ENCODE assay signal across 11 cellular contexts in the genomic region with DNA sequence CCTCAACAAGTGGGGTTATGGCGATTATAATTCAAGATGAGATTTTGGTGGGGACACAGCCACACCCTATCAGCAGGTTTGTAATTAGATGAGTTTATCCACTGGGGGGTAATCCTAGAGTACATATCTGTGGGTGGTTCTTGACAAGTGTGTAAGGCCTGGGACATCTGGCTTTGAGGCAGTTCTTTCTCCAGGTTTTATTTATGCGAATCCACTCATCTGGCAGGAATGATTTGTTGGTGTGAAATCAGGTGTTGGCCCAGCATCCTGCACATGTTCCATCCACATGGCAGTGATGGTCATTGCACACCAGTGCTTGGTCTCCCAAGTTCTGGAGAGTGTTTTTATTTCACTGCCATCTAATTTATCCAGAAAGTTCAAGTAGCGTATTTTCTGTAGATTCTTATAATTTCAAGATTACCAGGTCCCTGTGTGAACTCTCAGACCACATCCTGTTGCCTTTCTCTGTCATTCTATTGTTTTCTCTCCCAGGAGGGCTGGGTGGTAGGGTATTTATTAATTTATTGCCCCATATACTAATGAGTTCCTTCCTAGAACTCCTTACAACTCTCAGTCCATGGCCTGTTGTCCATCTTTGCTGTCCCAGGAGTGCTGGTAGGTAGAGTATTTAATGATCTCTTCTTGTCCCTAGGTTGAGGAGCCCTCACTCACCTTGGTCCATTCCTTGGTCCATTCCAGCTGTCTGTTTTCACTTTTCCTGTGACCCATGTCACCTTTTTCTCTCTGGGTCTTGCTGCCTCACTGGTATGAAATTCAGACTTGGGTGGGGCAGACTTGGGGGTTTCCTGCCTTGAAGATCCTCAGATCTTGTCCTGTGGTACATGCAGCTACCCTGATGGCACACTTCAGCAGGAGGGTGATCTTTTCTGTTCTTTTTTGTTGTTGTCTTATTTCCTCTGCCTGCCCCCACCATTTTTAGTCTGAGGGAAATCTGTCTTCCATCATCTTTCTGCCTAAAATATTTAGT. TPM values are rescaled to one million over a fixed set of nuclear protein-coding genes. Genes with fewer than 3 reads are reported as not detected.
DNase-seq lines count a peak whose midpoint lies in the region; ATAC-seq and TF ChIP-seq lines count a peak whose summit lies in the region.
"Had no signal": no experiment of that assay in that cellular context is flagged by ENCODE, and none has a peak within 500 bp of the region (broad histone marks: within the 10 kb centered on the region; RNA-seq: fewer than 3 reads in every experiment).

No MANE protein-coding gene starts in this region.

- intact Hi-C loops in activated CD4-positive, alpha-beta T cell treated with anti-CD3 and anti-CD28 coated beads, Interleukin-2, amount 10 ng/mL, durations not matched to agents 24 days and 14 days (cut with micrococcal nuclease), result no loop called here
- intact Hi-C loops in uterus (cut with DNase I; ENCODE audit: low total_unique reads), result no loop called here

- no peak for TF ChIP-seq CTCF in uterus (IDR thresholded peaks at IDR 0.05)

- POLR2A ChIA-PET in activated CD8-positive, alpha-beta T cell treated with anti-CD3 and anti-CD28 coated beads, Interleukin-2, amount 10 ng/mL, durations not matched to agents 7 days and 5 days (lab: Charles Lee), result interaction anchor here (0.9 to 1.5 kb wide), 3 partner anchors 10 to 101 kb away, joined by 3 to 9 read pairs (median 4); partner anchors contain the start of gene RALA

- H3K27me3 Mint-ChIP-seq in activated CD4-positive, alpha-beta T cell treated with anti-CD3 and anti-CD28 coated beads, Interleukin-2, amount 10 ng/mL, durations not matched to agents 24 days and 14 days, result no peaks in the 10 kb centered on the region
- no peaks in the 10 kb centered on the region for H3K27me3 Mint-ChIP-seq in activated CD8-positive, alpha-beta T cell treated with anti-CD3 and anti-CD28 coated beads, Interleukin-2, amount 10 ng/mL, durations not matched to agents 7 days and 5 days (ENCODE audit: low read depth)
- H3K27me3 Mint-ChIP-seq in natural killer cell treated with Interleukin-12 subunit alpha and Interleukin-12 subunit beta and Interleukin-15 and Interleukin-18, amount 100 ng/mL, for 72 hours, result no peaks in the 10 kb centered on the region
- no peaks in the 10 kb centered on the region for H3K27me3 Mint-ChIP-seq in stimulated activated naive B cell treated with anti-CD40 and anti-IgM and Interleukin-4, amounts not matched to agents 10 μg/mL and 1 μg/mL and 100 μg/mL, for 72 hours

- peak overlapping the region; percentile 58 for H3K4me3 Mint-ChIP-seq in activated CD4-positive, alpha-beta T cell treated with anti-CD3 and anti-CD28 coated beads, Interleukin-2, amount 10 ng/mL, durations not matched to agents 24 days and 14 days
- H3K4me3 Mint-ChIP-seq in activated CD8-positive, alpha-beta T cell treated with anti-CD3 and anti-CD28 coated beads, Interleukin-2, amount 10 ng/mL, durations not matched to agents 7 days and 5 days, result peak overlapping the region; percentile 43
- peak overlapping the region; percentile 34 for H3K4me3 Mint-ChIP-seq in natural killer cell treated with Interleukin-12 subunit alpha and Interleukin-12 subunit beta and Interleukin-15 and Interleukin-18, amount 100 ng/mL, for 72 hours
- no peak overlapping the region for H3K4me3 Mint-ChIP-seq in stimulated activated naive B cell treated with anti-CD40 and anti-IgM and Interleukin-4, amounts not matched to agents 10 μg/mL and 1 μg/mL and 100 μg/mL, for 72 hours

- DNase-seq in activated CD4-positive, alpha-beta T cell treated with anti-CD3 and anti-CD28 coated beads, Interleukin-2, amount 10 ng/mL, durations not matched to agents 24 days and 14 days, result peak; percentile 72
- DNase-seq in activated CD4-positive, alpha-beta T cell treated with anti-CD3 and anti-CD28 coated beads, Interleukin-2, amount 50 U/mL, for 48 hours, result no peak
- peak; percentile 54 for DNase-seq in activated CD8-positive, alpha-beta T cell treated with anti-CD3 and anti-CD28 coated beads, Interleukin-2, amount 10 ng/mL, durations not matched to agents 7 days and 5 days
- DNase-seq in natural killer cell treated with Interleukin-12 subunit alpha and Interleukin-12 subunit beta and Interleukin-15 and Interleukin-18, amount 100 ng/mL, for 72 hours (ENCODE audit: low spot score), result no peak
- DNase-seq in uterus (no peak), NCI-H774 (lab: John Stamatoyannopoulos, UW) (no peak)
- no peak for DNase-seq in stimulated activated naive B cell treated with anti-CD40 and anti-IgM and Interleukin-4, amounts not matched to agents 10 μg/mL and 1 μg/mL and 100 μg/mL, for 72 hours
- DNase-seq: MV-4-11, occipital lobe had no signal

- H3K36me3 Mint-ChIP-seq in activated CD4-positive, alpha-beta T cell treated with anti-CD3 and anti-CD28 coated beads, Interleukin-2, amount 10 ng/mL, durations not matched to agents 24 days and 14 days (ENCODE audit: low read depth), result peaks cover 65% of the 10 kb centered on the region
- peaks cover 72% of the 10 kb centered on the region for H3K36me3 Mint-ChIP-seq in activated CD8-positive, alpha-beta T cell treated with anti-CD3 and anti-CD28 coated beads, Interleukin-2, amount 10 ng/mL, durations not matched to agents 7 days and 5 days (ENCODE audit: low read depth)
- H3K36me3 Mint-ChIP-seq in natural killer cell treated with Interleukin-12 subunit alpha and Interleukin-12 subunit beta and Interleukin-15 and Interleukin-18, amount 100 ng/mL, for 72 hours, result peaks cover 14% of the 10 kb centered on the region
- H3K36me3 Mint-ChIP-seq in stimulated activated naive B cell treated with anti-CD40 and anti-IgM and Interleukin-4, amounts not matched to agents 10 μg/mL and 1 μg/mL and 100 μg/mL, for 72 hours, result peaks cover 50 to 63% of the 10 kb centered on the region in 2 donors

- no peaks in the 10 kb centered on the region for H3K27me3 ChIP-seq in uterus

- TF ChIP-seq POLR2A in uterus (IDR thresholded peaks at IDR 0.05), result no peak

- no peak overlapping the region for H3K4me3 ChIP-seq in uterus
- H3K4me3 ChIP-seq: PC-9 had no signal

- no peaks in the 10 kb centered on the region for H3K36me3 ChIP-seq in uterus

- CTCF ChIA-PET in activated CD8-positive, alpha-beta T cell treated with anti-CD3 and anti-CD28 coated beads, Interleukin-2, amount 10 ng/mL, durations not matched to agents 7 days and 5 days (lab: Charles Lee), result interaction anchor here (1.0 to 2.0 kb wide), 4 partner anchors 52 to 112 kb away, joined by 3 to 6 read pairs (median 4); no protein-coding TSS in a partner anchor

- H3K9me3 ChIP-seq in uterus, result no peaks in the 10 kb centered on the region

- peak; percentile 53 for ATAC-seq in HG03095 (IDR thresholded peaks at IDR 0.05; ENCODE audit: unreplicated experiment)
- peak; percentile 76 for ATAC-seq in activated CD8-positive, alpha-beta T cell treated with anti-CD3 and anti-CD28 coated beads, Interleukin-2, amount 10 ng/mL, durations not matched to agents 7 days and 5 days
- ATAC-seq in natural killer cell treated with Interleukin-12 subunit alpha and Interleukin-12 subunit beta and Interleukin-15 and Interleukin-18, amount 100 ng/mL, for 72 hours, result peak; percentile 11 to 51
- no peak for ATAC-seq in stimulated activated naive B cell treated with anti-CD40 and anti-IgM and Interleukin-4, amounts not matched to agents 10 μg/mL and 1 μg/mL and 100 μg/mL, for 72 hours (replicated peaks)

- H3K9me3 Mint-ChIP-seq in activated CD4-positive, alpha-beta T cell treated with anti-CD3 and anti-CD28 coated beads, Interleukin-2, amount 10 ng/mL, durations not matched to agents 24 days and 14 days, result peaks cover 14% of the 10 kb centered on the region
- H3K9me3 Mint-ChIP-seq in activated CD8-positive, alpha-beta T cell treated with anti-CD3 and anti-CD28 coated beads, Interleukin-2, amount 10 ng/mL, durations not matched to agents 7 days and 5 days (ENCODE audit: insufficient read depth), result no peaks in the 10 kb centered on the region
- H3K9me3 Mint-ChIP-seq in natural killer cell treated with Interleukin-12 subunit alpha and Interleukin-12 subunit beta and Interleukin-15 and Interleukin-18, amount 100 ng/mL, for 72 hours, result no peaks in the 10 kb centered on the region
- H3K9me3 Mint-ChIP-seq in stimulated activated naive B cell treated with anti-CD40 and anti-IgM and Interleukin-4, amounts not matched to agents 10 μg/mL and 1 μg/mL and 100 μg/mL, for 72 hours, result peaks cover 0 to 5% of the 10 kb centered on the region in 2 donors

- peaks cover 56% of the 10 kb centered on the region for H3K4me1 Mint-ChIP-seq in activated CD4-positive, alpha-beta T cell treated with anti-CD3 and anti-CD28 coated beads, Interleukin-2, amount 10 ng/mL, durations not matched to agents 24 days and 14 days
- H3K4me1 Mint-ChIP-seq in activated CD8-positive, alpha-beta T cell treated with anti-CD3 and anti-CD28 coated beads, Interleukin-2, amount 10 ng/mL, durations not matched to agents 7 days and 5 days (ENCODE audit: low read depth), result peaks cover 64% of the 10 kb centered on the region
- H3K4me1 Mint-ChIP-seq in natural killer cell treated with Interleukin-12 subunit alpha and Interleukin-12 subunit beta and Interleukin-15 and Interleukin-18, amount 100 ng/mL, for 72 hours (ENCODE audit: low read depth in 2 of 2), result peaks cover 44 to 48% of the 10 kb centered on the region in 2 donors
- peaks cover 29 to 56% of the 10 kb centered on the region in 2 donors for H3K4me1 Mint-ChIP-seq in stimulated activated naive B cell treated with anti-CD40 and anti-IgM and Interleukin-4, amounts not matched to agents 10 μg/mL and 1 μg/mL and 100 μg/mL, for 72 hours

- no peaks in the 10 kb centered on the region for H3K4me1 ChIP-seq in uterus

- peak overlapping the region; percentile 77 for H3K27ac Mint-ChIP-seq in activated CD4-positive, alpha-beta T cell treated with anti-CD3 and anti-CD28 coated beads, Interleukin-2, amount 10 ng/mL, durations not matched to agents 24 days and 14 days
- peak overlapping the region; percentile 87 for H3K27ac Mint-ChIP-seq in activated CD8-positive, alpha-beta T cell treated with anti-CD3 and anti-CD28 coated beads, Interleukin-2, amount 10 ng/mL, durations not matched to agents 7 days and 5 days
- H3K27ac Mint-ChIP-seq in natural killer cell treated with Interleukin-12 subunit alpha and Interleukin-12 subunit beta and Interleukin-15 and Interleukin-18, amount 100 ng/mL, for 72 hours, result peak overlapping the region; percentile 38 to 90
- no peak overlapping the region for H3K27ac Mint-ChIP-seq in stimulated activated naive B cell treated with anti-CD40 and anti-IgM and Interleukin-4, amounts not matched to agents 10 μg/mL and 1 μg/mL and 100 μg/mL, for 72 hours

- no peak overlapping the region for H3K27ac ChIP-seq in uterus
- H3K27ac ChIP-seq: PC-9 had no signal

RNA-seq across cellular contexts. Expression of gene RALA, which starts 10.5 kb away (rescaled TPM):
- 35.5 and 37.0 TPM in 2 replicates for total RNA-seq in activated CD4-positive, alpha-beta T cell treated with anti-CD3 and anti-CD28 coated beads, Interleukin-2, amount 10 ng/mL, durations not matched to agents 24 days and 14 days
- 10 to 100 TPM; 32.2 to 33.9 TPM for total RNA-seq in activated CD8-positive, alpha-beta T cell treated with anti-CD3 and anti-CD28 coated beads, Interleukin-2, amount 10 ng/mL, durations not matched to agents 7 days and 5 days
- total RNA-seq in natural killer cell treated with Interleukin-12 subunit alpha and Interleukin-12 subunit beta and Interleukin-15 and Interleukin-18, amount 100 ng/mL, for 72 hours, result 10 to 100 TPM; 22.0 to 28.6 TPM
- total RNA-seq in uterus, result 10 to 100 TPM in 3 of 4 donors, 1 to 10 TPM in 1; 7.4 to 31.1 (median 17.6) TPM

Comparison
In these comparisons a context has a peak if more than half of its experiments do, and no peak if none do; other contexts are left out.
1. DNase-seq: peak in activated CD4-positive, alpha-beta T cell treated with anti-CD3 and anti-CD28 coated beads, Interleukin-2, amount 10 ng/mL, durations not matched to agents 24 days and 14 days (single experiment) and activated CD8-positive, alpha-beta T cell treated with anti-CD3 and anti-CD28 coated beads, Interleukin-2, amount 10 ng/mL, durations not matched to agents 7 days and 5 days (single experiment); none in activated CD4-positive, alpha-beta T cell treated with anti-CD3 and anti-CD28 coated beads, Interleukin-2, amount 50 U/mL, for 48 hours (0 of 2), natural killer cell treated with Interleukin-12 subunit alpha and Interleukin-12 subunit beta and Interleukin-15 and Interleukin-18, amount 100 ng/mL, for 72 hours (single experiment), uterus (0 of 2), stimulated activated naive B cell treated with anti-CD40 and anti-IgM and Interleukin-4, amounts not matched to agents 10 μg/mL and 1 μg/mL and 100 μg/mL, for 72 hours (single experiment) and NCI-H774 (single experiment).
2. H3K4me3 Mint-ChIP-seq: peak in activated CD4-positive, alpha-beta T cell treated with anti-CD3 and anti-CD28 coated beads, Interleukin-2, amount 10 ng/mL, durations not matched to agents 24 days and 14 days (single experiment), activated CD8-positive, alpha-beta T cell treated with anti-CD3 and anti-CD28 coated beads, Interleukin-2, amount 10 ng/mL, durations not matched to agents 7 days and 5 days (single experiment) and natural killer cell treated with Interleukin-12 subunit alpha and Interleukin-12 subunit beta and Interleukin-15 and Interleukin-18, amount 100 ng/mL, for 72 hours (single experiment); none in stimulated activated naive B cell treated with anti-CD40 and anti-IgM and Interleukin-4, amounts not matched to agents 10 μg/mL and 1 μg/mL and 100 μg/mL, for 72 hours (0 of 2).
3. ATAC-seq: peak in HG03095 (single experiment), activated CD8-positive, alpha-beta T cell treated with anti-CD3 and anti-CD28 coated beads, Interleukin-2, amount 10 ng/mL, durations not matched to agents 7 days and 5 days (single experiment) and natural killer cell treated with Interleukin-12 subunit alpha and Interleukin-12 subunit beta and Interleukin-15 and Interleukin-18, amount 100 ng/mL, for 72 hours (2 of 2); none in stimulated activated naive B cell treated with anti-CD40 and anti-IgM and Interleukin-4, amounts not matched to agents 10 μg/mL and 1 μg/mL and 100 μg/mL, for 72 hours (0 of 2).